In the genomic region with DNA sequence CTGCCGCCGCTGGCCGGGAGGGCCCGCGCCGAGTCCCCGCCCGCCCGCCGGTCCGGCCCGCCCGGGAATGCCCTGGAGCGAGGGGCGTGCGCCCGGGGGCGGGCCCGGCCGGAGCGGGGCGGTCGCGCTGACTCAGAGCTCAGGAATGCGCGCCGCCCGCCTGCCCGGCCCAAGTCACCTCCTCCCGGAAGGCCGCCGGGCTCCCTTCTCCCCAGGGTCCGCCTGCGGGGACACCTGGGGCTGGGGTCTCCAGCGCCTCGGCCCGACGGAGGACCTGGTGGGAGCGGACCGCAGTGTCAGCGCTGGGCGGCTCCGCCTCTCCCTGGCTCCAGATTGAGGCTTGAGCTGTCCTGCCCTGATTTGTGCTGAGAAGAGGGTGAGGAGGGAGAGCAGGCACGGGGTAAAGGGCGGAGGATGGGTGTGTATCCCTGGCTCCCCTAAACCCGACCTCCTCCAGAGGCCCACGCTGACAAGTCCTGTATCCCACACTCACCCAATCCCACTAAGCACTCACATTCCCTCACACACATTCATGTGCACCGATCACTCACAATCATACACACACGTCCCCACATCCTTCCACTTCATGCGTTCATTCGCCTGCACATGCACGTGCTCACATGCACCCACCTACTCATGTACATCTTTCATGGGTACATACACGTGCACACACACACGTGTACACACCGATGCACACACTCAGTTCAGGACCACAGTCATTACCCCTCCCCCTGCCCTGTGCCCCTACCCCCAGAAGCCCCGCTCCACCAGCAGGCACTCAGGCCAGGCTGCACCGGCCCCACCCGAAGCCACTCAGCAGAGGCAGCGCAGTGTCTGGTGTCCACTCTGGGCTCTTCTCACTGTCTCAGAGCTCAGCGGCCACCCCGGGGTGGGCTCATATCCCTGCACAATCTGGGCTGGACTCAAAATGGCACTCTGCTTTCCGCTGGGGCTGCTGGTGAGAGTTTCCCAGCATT, we compare ENCODE assay signal across 8 cellular contexts. TPM values are rescaled to one million over a fixed set of nuclear protein-coding genes. Genes with fewer than 3 reads are reported as not detected.
DNase-seq lines count a peak whose midpoint lies in the region; ATAC-seq and TF ChIP-seq lines count a peak whose summit lies in the region.

A gene with protein sequence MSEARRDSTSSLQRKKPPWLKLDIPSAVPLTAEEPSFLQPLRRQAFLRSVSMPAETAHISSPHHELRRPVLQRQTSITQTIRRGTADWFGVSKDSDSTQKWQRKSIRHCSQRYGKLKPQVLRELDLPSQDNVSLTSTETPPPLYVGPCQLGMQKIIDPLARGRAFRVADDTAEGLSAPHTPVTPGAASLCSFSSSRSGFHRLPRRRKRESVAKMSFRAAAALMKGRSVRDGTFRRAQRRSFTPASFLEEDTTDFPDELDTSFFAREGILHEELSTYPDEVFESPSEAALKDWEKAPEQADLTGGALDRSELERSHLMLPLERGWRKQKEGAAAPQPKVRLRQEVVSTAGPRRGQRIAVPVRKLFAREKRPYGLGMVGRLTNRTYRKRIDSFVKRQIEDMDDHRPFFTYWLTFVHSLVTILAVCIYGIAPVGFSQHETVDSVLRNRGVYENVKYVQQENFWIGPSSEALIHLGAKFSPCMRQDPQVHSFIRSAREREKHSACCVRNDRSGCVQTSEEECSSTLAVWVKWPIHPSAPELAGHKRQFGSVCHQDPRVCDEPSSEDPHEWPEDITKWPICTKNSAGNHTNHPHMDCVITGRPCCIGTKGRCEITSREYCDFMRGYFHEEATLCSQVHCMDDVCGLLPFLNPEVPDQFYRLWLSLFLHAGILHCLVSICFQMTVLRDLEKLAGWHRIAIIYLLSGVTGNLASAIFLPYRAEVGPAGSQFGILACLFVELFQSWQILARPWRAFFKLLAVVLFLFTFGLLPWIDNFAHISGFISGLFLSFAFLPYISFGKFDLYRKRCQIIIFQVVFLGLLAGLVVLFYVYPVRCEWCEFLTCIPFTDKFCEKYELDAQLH (minus strand): TSS at position 71 of the 977 bp plus-strand sequence. CDS start 7,616 bp downstream, outside the sequence.

- H3K9me3 Mint-ChIP-seq in CD4-positive, alpha-beta memory T cell, result peaks cover 0 to 1% (median 0%) of the 10 kb centered on the region in 8 donors

- in situ Hi-C loops in astrocyte of the spinal cord (cut with HindIII; ENCODE audit: low sequenced_read_pairs), result no loop called here

- peak within 1 kb of the TSS in 1 of 7 donors; percentile 58 for H3K27ac Mint-ChIP-seq in CD4-positive, alpha-beta memory T cell

- H3K27ac ChIP-seq in CD4-positive, alpha-beta memory T cell (ENCODE audit: low read depth, low read length), result no peak within 1 kb of the TSS
- no peak within 1 kb of the TSS for H3K27ac ChIP-seq in iPS DF 6.9 (ENCODE audit: low read length)

- no peak for TF ChIP-seq CTCF in astrocyte of the spinal cord (IDR thresholded peaks at IDR 0.05; ENCODE audit: low read depth, low read length)

- H3K27me3 ChIP-seq in CD4-positive, alpha-beta memory T cell (ENCODE audit: insufficient read depth, low read length), result peaks cover 13% of the 10 kb centered on the region
- H3K27me3 ChIP-seq in iPS DF 6.9 (ENCODE audit: control insufficient read depth, insufficient read depth, low read length), result no peaks in the 10 kb centered on the region

- H3K4me1 ChIP-seq in CD4-positive, alpha-beta memory T cell (ENCODE audit: insufficient read depth, low read length), result peaks cover 18% of the 10 kb centered on the region
- H3K4me1 ChIP-seq in iPS DF 6.9 (ENCODE audit: control insufficient read depth, insufficient read depth, low read length), result peaks cover 30% of the 10 kb centered on the region

- no peaks in the 10 kb centered on the region for H3K9me3 ChIP-seq in CD4-positive, alpha-beta memory T cell (ENCODE audit: control insufficient read depth in 1 of 2, low read length in 2 of 2)
- no peaks in the 10 kb centered on the region for H3K9me3 ChIP-seq in iPS DF 6.9 (ENCODE audit: control insufficient read depth, insufficient read depth, low read length)

- POLR2A ChIA-PET in CD4-positive, alpha-beta memory T cell (lab: Charles Lee; ENCODE audit: partially characterized antibody), result no interaction called here

- peaks cover 9 to 13% of the 10 kb centered on the region in 2 donors for H3K27me3 Mint-ChIP-seq in CD4-positive, alpha-beta memory T cell

- ATAC-seq in sciatic nerve (peak; percentile 21), GM21717 (IDR thresholded peaks at IDR 0.05; ENCODE audit: unreplicated experiment) (no peak)

- H3K4me3 ChIP-seq in CD4-positive, alpha-beta memory T cell (ENCODE audit: low read length in 2 of 2), result no peak within 1 kb of the TSS
- H3K4me3 ChIP-seq in astrocyte of the spinal cord (ENCODE audit: low read depth, low read length) (peak within 1 kb of the TSS; percentile 65), iPS DF 6.9 (ENCODE audit: low read length) (peak within 1 kb of the TSS; percentile 43; the same call in 1 of the 2 replicates)

- H3K36me3 ChIP-seq in CD4-positive, alpha-beta memory T cell (ENCODE audit: insufficient read depth, low read length), result no peaks in the 10 kb centered on the region
- no peaks in the 10 kb centered on the region for H3K36me3 ChIP-seq in iPS DF 6.9 (ENCODE audit: control insufficient read depth, insufficient read depth, low read length)

- no peak for TF ChIP-seq RAD21 in Ishikawa (IDR thresholded peaks at IDR 0.05; ENCODE audit: low read depth)

- peaks cover 10 to 25% (median 16%) of the 10 kb centered on the region in 4 donors for H3K4me1 Mint-ChIP-seq in CD4-positive, alpha-beta memory T cell

- no peaks in the 10 kb centered on the region for H3K36me3 Mint-ChIP-seq in CD4-positive, alpha-beta memory T cell

- intact Hi-C loops in CD4-positive, alpha-beta memory T cell (cut with micrococcal nuclease), result no loop called here
- intact Hi-C loops in sciatic nerve (cut with DNase I), result no loop called here

- CTCF ChIA-PET in CD4-positive, alpha-beta memory T cell (lab: Charles Lee; ENCODE audit: partially characterized antibody), result no interaction called here

- H3K4me3 Mint-ChIP-seq in CD4-positive, alpha-beta memory T cell, result peak within 1 kb of the TSS in 7 of 8 donors; percentile 51 to 84 (median 68)

- TF ChIP-seq EP300 in Ishikawa (IDR thresholded peaks at IDR 0.05; ENCODE audit: borderline replicate concordance), result peak; percentile 28; the same call in 1 of the 2 replicates

- DNase-seq in CD4-positive, alpha-beta memory T cell, result peak in 1 of 5 donors; percentile 10
- DNase-seq in astrocyte of the spinal cord (ENCODE audit: low read depth, low spot score) (no peak), iPS DF 6.9 (ENCODE audit: low read depth, low spot score) (no peak), sciatic nerve (ENCODE audit: low spot score) (no peak), NCI-H1092 treated with DMSO at 0.1 percent for 48 hours (lab: John Stamatoyannopoulos, UW) (no peak), NCI-H82 (lab: John Stamatoyannopoulos, UW) (no peak)

- 100% methylated on average over 5 of the region's 62 CpGs for WGBS in iPS DF 6.9 (ENCODE audit: insufficient coverage, insufficient read length)

TF ChIP-seq in Ishikawa, 13 proteins besides CTCF, POLR2A, EP300 and RAD21:
- TF ChIP-seq TEAD4 (IDR thresholded peaks at IDR 0.05) (peak; percentile 91), NFIC (IDR thresholded peaks at IDR 0.05) (no peak), ZBTB7A (IDR thresholded peaks at IDR 0.05; ENCODE audit: low read depth) (peak; percentile 80)

RNA-seq across cellular contexts. Expression of the gene that starts here (rescaled TPM):
- total RNA-seq in CD4-positive, alpha-beta memory T cell, result not detected
- not detected for polyA plus RNA-seq in CD4-positive, alpha-beta memory T cell
- total RNA-seq in sciatic nerve, result 116 TPM

Comparison
In these comparisons a context has a peak if more than half of its experiments do, and no peak if none do; other contexts are left out.
1. RNA of the gene that starts here (total RNA-seq): 116 TPM in sciatic nerve (single experiment); not detected in CD4-positive, alpha-beta memory T cell; every median in the first group is over 10 times any median in the second.
2. H3K4me3 ChIP-seq: peak in astrocyte of the spinal cord (single experiment) and iPS DF 6.9 (single experiment); none in CD4-positive, alpha-beta memory T cell (0 of 2).